Comparison of ENCODE assay signal across 20 cellular contexts in the genomic region with DNA sequence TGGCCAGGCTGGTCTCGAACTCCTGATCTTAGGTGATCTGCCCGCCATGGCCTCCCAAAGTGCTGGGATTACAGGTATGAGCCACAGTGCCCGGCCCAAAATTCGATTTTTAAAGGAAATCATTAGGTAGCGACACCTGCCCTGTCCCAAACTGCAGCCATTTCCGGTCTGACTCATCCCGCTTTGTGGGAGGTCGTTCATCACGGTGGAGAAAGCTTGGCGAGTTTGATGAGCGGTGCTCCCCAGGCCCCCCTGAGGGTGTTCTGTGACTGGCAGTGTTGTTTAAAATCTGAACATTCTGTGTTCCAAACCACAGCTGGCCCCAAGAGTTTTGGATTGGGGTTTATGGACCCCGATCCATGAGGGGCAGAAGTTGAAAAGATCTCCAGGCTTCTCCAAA. TPM values are rescaled to one million over a fixed set of nuclear protein-coding genes. Genes with fewer than 3 reads are reported as not detected.
"Had no signal": no experiment of that assay in that cellular context is flagged by ENCODE, and none has a peak within 500 bp of the region (broad histone marks: within the 10 kb centered on the region; RNA-seq: fewer than 3 reads in every experiment).

No MANE protein-coding gene starts in this region.

- ATAC-seq: activated CD4-positive, CD25-positive, alpha-beta regulatory T cell treated with anti-CD3 and anti-CD28 coated beads, Interleukin-2, amount 50 U/mL, for 24 hours; activated CD8-positive, alpha-beta T cell treated with anti-CD3 and anti-CD28 coated beads, Interleukin-2, amount 10 ng/mL, durations not matched to agents 7 days and 5 days; activated T-cell treated with anti-CD3 and anti-CD28 coated beads, Interleukin-2, amount 50 U/mL, for 4 hours; left ventricle myocardium superior; mucosa of descending colon had no signal

- DNase-seq: activated CD4-positive, alpha-beta T cell treated with anti-CD3 and anti-CD28 coated beads, Interleukin-2, amount 10 ng/mL, durations not matched to agents 7 days and 5 days; activated CD8-positive, alpha-beta T cell treated with anti-CD3 and anti-CD28 coated beads, Interleukin-2, amount 10 ng/mL, durations not matched to agents 7 days and 5 days; activated naive CD4-positive, alpha-beta T cell treated with anti-CD3 and anti-CD28 coated beads for 36 hours; activated T-cell treated with anti-CD3 and anti-CD28 coated beads, Interleukin-2, amount 50 U/mL, for 4 hours; anterior cingulate cortex; brain microvascular endothelial cell; colonic mucosa; endodermal cell; kidney glomerular epithelial cell; left ventricle myocardium superior; mucosa of descending colon; naive B cell; stimulated activated CD4-positive, alpha-beta T cell treated with anti-CD3 and anti-CD28 coated beads, Interleukin-15, amount 100 ng/mL, for 24 hours; stimulated activated CD4-positive, alpha-beta T cell treated with anti-CD3 and anti-CD28 coated beads, Interleukin-2, amount 100 ng/mL, for 48 hours; stimulated activated naive CD8-positive, alpha-beta T cell treated with anti-CD3 and anti-CD28 coated beads, Interleukin-15, amount 100 ng/mL, for 72 hours; T-helper 9 cell; transverse colon; uterus had no signal

- FAIRE-seq: frontal cortex had no signal

RNA-seq across cellular contexts. Expression of gene GLI2, which starts 53.0 kb away (rescaled TPM):
- total RNA-seq: activated naive CD4-positive, alpha-beta T cell treated with anti-CD3 and anti-CD28 coated beads for 36 hours had no signal
